9 cellular contexts compared by ENCODE assay signal in the genomic region with DNA sequence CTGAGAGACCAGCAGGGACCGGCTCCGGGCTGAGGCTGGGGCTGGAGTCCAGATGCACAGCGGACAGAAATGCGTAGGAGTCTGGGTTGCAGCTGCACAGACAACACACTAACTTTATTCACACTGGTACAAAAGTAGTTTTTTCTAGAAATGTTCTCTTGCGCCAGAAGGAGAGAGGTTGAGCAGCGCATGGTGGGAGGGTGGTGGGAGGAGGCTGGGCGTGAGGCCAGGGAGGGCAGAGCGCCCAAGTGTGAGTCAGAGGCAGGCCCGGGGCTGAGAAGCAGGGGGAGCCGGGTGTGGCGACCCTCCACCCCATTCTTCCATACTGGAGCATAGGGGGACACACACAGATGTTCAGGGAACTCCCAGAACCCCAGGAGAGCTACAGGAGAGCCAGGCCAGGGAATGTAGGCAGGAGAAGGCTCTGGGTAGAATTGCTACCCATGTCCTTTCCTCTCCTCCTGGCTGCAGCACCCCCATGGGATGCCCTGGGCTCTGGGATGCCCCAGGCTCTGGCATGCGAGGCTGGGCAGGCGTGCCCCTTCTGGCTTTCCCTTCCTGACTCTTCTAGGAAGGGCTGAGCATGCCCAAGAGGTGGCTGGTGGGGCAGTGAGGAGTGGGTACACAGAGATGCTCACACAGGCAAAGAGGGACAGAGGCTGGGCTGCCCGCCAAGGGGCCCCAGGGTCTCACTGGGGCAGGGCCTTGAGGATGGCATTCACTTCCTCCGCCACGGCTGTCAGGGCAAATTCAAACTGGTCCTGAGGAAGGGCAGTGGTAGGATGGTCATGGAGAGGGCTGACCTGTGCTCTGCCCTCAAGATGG. TPM values are rescaled to one million over a fixed set of nuclear protein-coding genes. Genes with fewer than 3 reads are reported as not detected.
DNase-seq lines count a peak whose midpoint lies in the region; ATAC-seq and TF ChIP-seq lines count a peak whose summit lies in the region.
"Had no signal": no experiment of that assay in that cellular context is flagged by ENCODE, and none has a peak within 500 bp of the region (broad histone marks: within the 10 kb centered on the region; RNA-seq: fewer than 3 reads in every experiment).

No MANE protein-coding gene starts in this region.

- peaks cover 7% of the 10 kb centered on the region for H3K36me3 ChIP-seq in upper lobe of right lung

- intact Hi-C loops in upper lobe of right lung (cut with DNase I): loop anchor here (5.0 kb wide), 1 partner anchor 127 kb away; a partner anchor contains a TSS

- H3K4me3 ChIP-seq in cardiac fibroblast (replicated peaks in 1 of 2; ENCODE audit: low read depth in 2 of 2, low read length in 2 of 2) (no peak overlapping the region), upper lobe of right lung (no peak overlapping the region)
- H3K4me3 ChIP-seq: right lobe of liver had no signal

- no peaks in the 10 kb centered on the region for H3K27me3 ChIP-seq in upper lobe of right lung
- H3K27me3 ChIP-seq: right lobe of liver had no signal

- H3K27ac ChIP-seq in upper lobe of right lung: no peak overlapping the region
- H3K27ac ChIP-seq: right lobe of liver had no signal

- TF ChIP-seq CTCF in cardiac fibroblast (IDR thresholded peaks at IDR 0.05; ENCODE audit: low read depth, low read length) (no peak), upper lobe of right lung (IDR thresholded peaks at IDR 0.05) (no peak)

- peak; percentile 22 for DNase-seq in LoVo (ENCODE audit: low spot score)
- DNase-seq in cardiac fibroblast (ENCODE audit: low read depth in 2 of 2): peak; percentile 91 to 98
- peak; percentile 29 for DNase-seq in left kidney (ENCODE audit: low read depth, low spot score)
- peak; percentile 77 for DNase-seq in upper lobe of right lung
- no peak for DNase-seq in cerebellum (ENCODE audit: low spot score)
- DNase-seq: activated gamma-delta T cell treated with Interleukin-2 at 50 U/mL for 16 hours, right lobe of liver had no signal

- H3K4me1 ChIP-seq in upper lobe of right lung: peaks cover 12% of the 10 kb centered on the region
- H3K4me1 ChIP-seq: right lobe of liver had no signal

- ATAC-seq in upper lobe of right lung: peak; percentile 24
- no peak for ATAC-seq in GM18858 (IDR thresholded peaks at IDR 0.05; ENCODE audit: unreplicated experiment)
- ATAC-seq in HG03521 (IDR thresholded peaks at IDR 0.05; ENCODE audit: unreplicated experiment): no peak

- no peaks in the 10 kb centered on the region for H3K9me3 ChIP-seq in upper lobe of right lung
- H3K9me3 ChIP-seq: right lobe of liver had no signal

RNA-seq across cellular contexts. Expression of a gene that starts 10.6 kb away (rescaled TPM):
- total RNA-seq in upper lobe of right lung: 79.4 TPM
- 51.0 TPM for total RNA-seq in cerebellum

RNA-seq across cellular contexts. Expression of a gene that starts 19.5 kb away (rescaled TPM):
- not detected for total RNA-seq in upper lobe of right lung
- 18.1 TPM for total RNA-seq in cerebellum

RNA-seq across cellular contexts. Expression of a gene that starts 36.0 kb away (rescaled TPM):
- 45.4 TPM for total RNA-seq in upper lobe of right lung
- total RNA-seq in cerebellum: 4.3 TPM

RNA-seq across cellular contexts. Expression of a gene that starts 36.7 kb away (rescaled TPM):
- total RNA-seq in upper lobe of right lung (not detected), cerebellum (not detected)

RNA-seq across cellular contexts. Expression of a gene that starts 42.8 kb away (rescaled TPM):
- total RNA-seq in upper lobe of right lung: not detected
- total RNA-seq in cerebellum: 1.1 TPM
- total RNA-seq: right lobe of liver had no signal

Comparison
In these comparisons a context has a peak if more than half of its experiments do, and no peak if none do; other contexts are left out.
1. RNA of a gene that starts 19.5 kb away (total RNA-seq): 18.1 TPM in cerebellum (single experiment); not detected in upper lobe of right lung (single experiment); every median in the first group is over 10 times any median in the second.